In the genomic region with DNA sequence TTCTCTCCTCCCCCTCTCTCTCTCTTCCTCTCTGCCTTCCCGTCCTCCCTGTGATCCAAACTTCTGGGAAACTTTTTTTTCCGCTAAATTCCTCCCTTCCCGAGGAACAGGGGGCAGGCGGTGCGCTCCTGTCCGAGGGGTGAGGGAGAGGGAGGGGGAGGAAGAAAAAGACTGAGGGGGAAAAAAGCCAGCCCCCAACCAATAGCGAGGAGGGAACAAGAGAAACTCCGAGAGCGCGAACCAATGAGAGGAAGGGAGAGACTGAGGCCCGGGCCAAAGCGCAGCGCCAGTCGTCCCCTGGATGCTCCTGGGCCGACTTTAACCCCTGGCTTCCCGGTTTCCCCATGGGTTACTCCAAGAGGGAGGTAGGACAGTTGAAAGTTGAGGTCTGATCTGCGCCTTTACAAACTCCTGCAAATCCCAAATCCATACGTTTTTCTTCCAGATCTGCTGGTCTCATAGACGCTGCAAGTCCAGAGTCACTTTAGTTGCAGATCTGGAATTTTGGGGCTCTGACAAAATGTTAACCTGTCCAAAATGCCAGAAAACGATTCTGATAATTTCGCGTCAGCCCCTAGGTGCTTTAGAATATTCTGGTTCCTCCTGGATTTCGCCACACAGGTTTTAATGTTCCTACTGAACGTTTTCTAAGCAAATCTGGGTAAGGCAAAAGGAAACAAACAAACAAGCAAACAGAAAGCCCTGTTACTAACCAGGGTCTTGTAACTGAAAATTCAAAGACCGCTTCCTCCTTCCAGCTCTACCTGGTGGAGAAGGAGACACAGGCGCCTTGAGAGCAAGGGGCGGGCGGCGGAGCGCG, we compare ENCODE assay signal across 8 cellular contexts. TPM values are rescaled to one million over a fixed set of nuclear protein-coding genes. Genes with fewer than 3 reads are reported as not detected.
DNase-seq lines count a peak whose midpoint lies in the region; ATAC-seq and TF ChIP-seq lines count a peak whose summit lies in the region.

A gene (minus strand): TSS at position 158 of the 820 bp plus-strand sequence. CDS start 548 bp downstream, outside the sequence.

- H3K9me3 ChIP-seq in psoas muscle: no peaks in the 10 kb centered on the region

- peaks cover 33% of the 10 kb centered on the region for H3K36me3 Mint-ChIP-seq in activated CD8-positive, alpha-beta T cell treated with anti-CD3 and anti-CD28 coated beads, Interleukin-2, amount 10 ng/mL, durations not matched to agents 7 days and 5 days (ENCODE audit: low read depth)

- POLR2A ChIA-PET in activated CD8-positive, alpha-beta T cell treated with anti-CD3 and anti-CD28 coated beads, Interleukin-2, amount 10 ng/mL, durations not matched to agents 7 days and 5 days (lab: Charles Lee): no interaction called here

- DNase-seq in DMS114 treated with DMSO at 0.1 percent for 48 hours (lab: John Stamatoyannopoulos, UW; ENCODE audit: unreplicated experiment) (peak; percentile 38), left cardiac atrium (no peak), psoas muscle (peak in 1 of 2 donors; percentile 80), putamen (ENCODE audit: low spot score) (no peak), 8988T (no peak)
- no peak for DNase-seq in activated CD8-positive, alpha-beta T cell treated with anti-CD3 and anti-CD28 coated beads, Interleukin-2, amount 10 ng/mL, durations not matched to agents 7 days and 5 days

- no peaks in the 10 kb centered on the region for H3K27me3 ChIP-seq in psoas muscle (ENCODE audit: insufficient read depth in 3 of 3, low read length in 2 of 3)

- ATAC-seq in activated CD8-positive, alpha-beta T cell treated with anti-CD3 and anti-CD28 coated beads, Interleukin-2, amount 10 ng/mL, durations not matched to agents 7 days and 5 days: no peak
- peak; percentile 10 to 56 for ATAC-seq in left cardiac atrium
- ATAC-seq in psoas muscle: peak; percentile 9 to 67 (median 48)
- no peak for ATAC-seq in HG02763 (IDR thresholded peaks at IDR 0.05; ENCODE audit: unreplicated experiment)
- no peak for ATAC-seq in GM18502 (IDR thresholded peaks at IDR 0.05; ENCODE audit: poor library complexity, unreplicated experiment)

- peaks cover 18% of the 10 kb centered on the region for H3K9me3 Mint-ChIP-seq in activated CD8-positive, alpha-beta T cell treated with anti-CD3 and anti-CD28 coated beads, Interleukin-2, amount 10 ng/mL, durations not matched to agents 7 days and 5 days (ENCODE audit: insufficient read depth)

- peak within 1 kb of the TSS; percentile 50 for H3K4me3 Mint-ChIP-seq in activated CD8-positive, alpha-beta T cell treated with anti-CD3 and anti-CD28 coated beads, Interleukin-2, amount 10 ng/mL, durations not matched to agents 7 days and 5 days

- H3K4me3 ChIP-seq in psoas muscle: peak within 1 kb of the TSS; percentile 71

- peak within 1 kb of the TSS; percentile 69 for H3K27ac Mint-ChIP-seq in activated CD8-positive, alpha-beta T cell treated with anti-CD3 and anti-CD28 coated beads, Interleukin-2, amount 10 ng/mL, durations not matched to agents 7 days and 5 days

- peaks cover 85% of the 10 kb centered on the region for H3K27me3 Mint-ChIP-seq in activated CD8-positive, alpha-beta T cell treated with anti-CD3 and anti-CD28 coated beads, Interleukin-2, amount 10 ng/mL, durations not matched to agents 7 days and 5 days (ENCODE audit: low read depth)

- peaks cover 8% of the 10 kb centered on the region for H3K4me1 ChIP-seq in psoas muscle

- no peak for TF ChIP-seq CTCF in psoas muscle (IDR thresholded peaks at IDR 0.05)

- H3K27ac ChIP-seq in psoas muscle: peak within 1 kb of the TSS; percentile 88

- CTCF ChIA-PET in activated CD8-positive, alpha-beta T cell treated with anti-CD3 and anti-CD28 coated beads, Interleukin-2, amount 10 ng/mL, durations not matched to agents 7 days and 5 days (lab: Charles Lee): interaction anchor here (1.4 kb wide), 1 partner anchor 20 kb away, joined by 6 read pairs; no protein-coding TSS in a partner anchor

- intact Hi-C loops in left cardiac atrium (cut with DNase I): no loop called here
- intact Hi-C loops in psoas muscle (cut with DNase I): loop anchor here (2.0 to 10.0 kb wide), 3 partner anchors 46 to 696 kb away; no protein-coding TSS in a partner anchor

- no peaks in the 10 kb centered on the region for H3K36me3 ChIP-seq in psoas muscle (ENCODE audit: insufficient read depth in 1 of 2, low read depth in 1 of 2)

- whole genome bisulfite sequencing in psoas muscle, 3 donors: 30 to 36% (median 32%) methylated on average over 31 of the region's 31 CpGs

- peaks cover 21% of the 10 kb centered on the region for H3K4me1 Mint-ChIP-seq in activated CD8-positive, alpha-beta T cell treated with anti-CD3 and anti-CD28 coated beads, Interleukin-2, amount 10 ng/mL, durations not matched to agents 7 days and 5 days (ENCODE audit: low read depth)

RNA-seq across cellular contexts. Expression of the gene that starts here (rescaled TPM):
- not detected for total RNA-seq in activated CD8-positive, alpha-beta T cell treated with anti-CD3 and anti-CD28 coated beads, Interleukin-2, amount 10 ng/mL, durations not matched to agents 7 days and 5 days
- total RNA-seq in left cardiac atrium: 1 to 10 TPM; 2.2 to 4.5 TPM
- 100 to 1,000 TPM in 3 of 4 donors, 10 to 100 TPM in 1; 62.5 to 220 (median 143) TPM for total RNA-seq in psoas muscle
- 100 to 1,000 TPM in 1 of 3 donors, 10 to 100 TPM in 2; 37.0 to 105 (median 53.8) TPM for polyA plus RNA-seq in psoas muscle

Comparison
In these comparisons a context has a peak if more than half of its experiments do, and no peak if none do; other contexts are left out.
1. RNA of the gene that starts here (total RNA-seq): 62.5 to 220 TPM in psoas muscle; 2.2 to 4.5 TPM in left cardiac atrium and not detected in activated CD8-positive, alpha-beta T cell treated with anti-CD3 and anti-CD28 coated beads, Interleukin-2, amount 10 ng/mL, durations not matched to agents 7 days and 5 days; every median in the first group is over 10 times any median in the second.
2. ATAC-seq: peak in left cardiac atrium (2 of 2) and psoas muscle (4 of 4); none in activated CD8-positive, alpha-beta T cell treated with anti-CD3 and anti-CD28 coated beads, Interleukin-2, amount 10 ng/mL, durations not matched to agents 7 days and 5 days (single experiment), HG02763 (single experiment) and GM18502 (single experiment).
3. intact Hi-C loops: an anchor here in psoas muscle (2.0 to 10.0 kb wide); none called in left cardiac atrium.